ENCODE assay signal across 8 cellular contexts in the genomic region with DNA sequence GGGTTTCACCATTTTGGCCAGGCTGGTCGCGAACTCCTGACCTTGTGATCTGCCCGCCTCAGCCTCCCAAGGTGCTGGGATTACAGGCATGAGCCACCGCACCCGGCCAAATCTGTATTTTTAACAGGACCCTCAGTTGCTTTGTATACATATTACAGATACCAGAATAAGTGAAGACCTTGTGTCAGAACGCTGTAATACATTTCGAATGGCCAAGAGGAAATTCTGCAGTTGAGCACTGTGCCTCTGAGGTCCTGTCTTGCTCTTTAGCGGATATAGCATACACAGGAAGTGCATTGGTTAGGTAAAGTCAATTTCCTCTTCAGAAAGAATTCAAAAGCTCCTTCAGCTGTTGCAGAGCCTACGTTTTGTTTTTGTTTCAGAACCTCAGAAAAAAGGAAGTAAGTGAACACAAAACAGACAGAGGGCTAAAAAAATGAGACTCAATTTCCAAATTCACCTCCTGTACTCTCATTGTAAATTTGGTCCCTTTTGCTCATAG. TPM values are rescaled to one million over a fixed set of nuclear protein-coding genes. Genes with fewer than 3 reads are reported as not detected.
A peak's percentile ranks its signal among the peaks of the same experiment; 100 is the strongest.
DNase-seq lines count a peak whose midpoint lies in the region; ATAC-seq, FAIRE-seq and TF ChIP-seq lines count a peak whose summit lies in the region.

No MANE protein-coding gene starts in this region.

- FAIRE-seq in D721Med (lab: Jason Lieb, UNC), result no peak

- peaks cover 61% of the 10 kb centered on the region for H3K4me1 Mint-ChIP-seq in activated naive CD8-positive, alpha-beta T cell treated with anti-CD3 and anti-CD28 coated beads for 36 hours

- H3K4me3 Mint-ChIP-seq in activated naive CD8-positive, alpha-beta T cell treated with anti-CD3 and anti-CD28 coated beads for 36 hours, result peak overlapping the region; percentile 82

- peaks cover 4% of the 10 kb centered on the region for H3K9me3 Mint-ChIP-seq in activated naive CD8-positive, alpha-beta T cell treated with anti-CD3 and anti-CD28 coated beads for 36 hours

- H3K36me3 Mint-ChIP-seq in activated naive CD8-positive, alpha-beta T cell treated with anti-CD3 and anti-CD28 coated beads for 36 hours, result peaks cover 23% of the 10 kb centered on the region

- TF ChIP-seq CTCF in D721Med (IDR thresholded peaks at IDR 0.05; ENCODE audit: insufficient read depth, missing control alignments), result no peak

- ATAC-seq in GM19397 (IDR thresholded peaks at IDR 0.05; ENCODE audit: unreplicated experiment) (peak; percentile 75), HG03571 (IDR thresholded peaks at IDR 0.05; ENCODE audit: unreplicated experiment) (peak; percentile 88)
- peak; percentile 77 for ATAC-seq in stimulated activated naive CD8-positive, alpha-beta T cell treated with anti-CD3 and anti-CD28 coated beads, Interleukin-15, Interleukin-2, amounts not matched to agents 100 U/mL and 50 U/mL, for 24 hours

- no peaks in the 10 kb centered on the region for H3K27me3 Mint-ChIP-seq in activated naive CD8-positive, alpha-beta T cell treated with anti-CD3 and anti-CD28 coated beads for 36 hours

- peak overlapping the region; percentile 97 for H3K27ac Mint-ChIP-seq in activated naive CD8-positive, alpha-beta T cell treated with anti-CD3 and anti-CD28 coated beads for 36 hours

- DNase-seq in CD1c-positive myeloid dendritic cell (ENCODE audit: extremely low spot score) (peak; percentile 86), AG08396 (ENCODE audit: low spot score) (no peak), D721Med (ENCODE audit: insufficient read length, low spot score) (no peak)
- no peak for DNase-seq in activated naive CD8-positive, alpha-beta T cell treated with anti-CD3 and anti-CD28 coated beads for 36 hours
- peak; percentile 27 for DNase-seq in stimulated activated naive CD8-positive, alpha-beta T cell treated with anti-CD3 and anti-CD28 coated beads, Interleukin-15, Interleukin-2, amounts not matched to agents 100 U/mL and 50 U/mL, for 24 hours
- DNase-seq in stimulated activated CD4-positive, alpha-beta T cell treated with anti-CD3 and anti-CD28 coated beads, Interleukin-2, amount 100 ng/mL, for 24 hours, result no peak

RNA-seq across cellular contexts. Expression of a gene that starts 15.7 kb away (rescaled TPM):
- 10 to 100 TPM; 45.4 TPM for total RNA-seq in activated naive CD8-positive, alpha-beta T cell treated with anti-CD3 and anti-CD28 coated beads for 36 hours

RNA-seq across cellular contexts. Expression of a gene that starts 22.9 kb away (rescaled TPM):
- total RNA-seq in activated naive CD8-positive, alpha-beta T cell treated with anti-CD3 and anti-CD28 coated beads for 36 hours, result 10 to 100 TPM; 32.1 to 33.4 TPM

Comparison
In these comparisons a context has a peak if more than half of its experiments do, and no peak if none do; other contexts are left out.
1. DNase-seq: peak in CD1c-positive myeloid dendritic cell (single experiment) and stimulated activated naive CD8-positive, alpha-beta T cell treated with anti-CD3 and anti-CD28 coated beads, Interleukin-15, Interleukin-2, amounts not matched to agents 100 U/mL and 50 U/mL, for 24 hours (single experiment); none in activated naive CD8-positive, alpha-beta T cell treated with anti-CD3 and anti-CD28 coated beads for 36 hours (single experiment), AG08396 (single experiment), stimulated activated CD4-positive, alpha-beta T cell treated with anti-CD3 and anti-CD28 coated beads, Interleukin-2, amount 100 ng/mL, for 24 hours (0 of 2) and D721Med (single experiment).
2. Peak in every context shown above with its lines, with median percentiles within 50 percentile points of each other: ATAC-seq.